ENCODE assay signal across 9 cellular contexts in the genomic region with DNA sequence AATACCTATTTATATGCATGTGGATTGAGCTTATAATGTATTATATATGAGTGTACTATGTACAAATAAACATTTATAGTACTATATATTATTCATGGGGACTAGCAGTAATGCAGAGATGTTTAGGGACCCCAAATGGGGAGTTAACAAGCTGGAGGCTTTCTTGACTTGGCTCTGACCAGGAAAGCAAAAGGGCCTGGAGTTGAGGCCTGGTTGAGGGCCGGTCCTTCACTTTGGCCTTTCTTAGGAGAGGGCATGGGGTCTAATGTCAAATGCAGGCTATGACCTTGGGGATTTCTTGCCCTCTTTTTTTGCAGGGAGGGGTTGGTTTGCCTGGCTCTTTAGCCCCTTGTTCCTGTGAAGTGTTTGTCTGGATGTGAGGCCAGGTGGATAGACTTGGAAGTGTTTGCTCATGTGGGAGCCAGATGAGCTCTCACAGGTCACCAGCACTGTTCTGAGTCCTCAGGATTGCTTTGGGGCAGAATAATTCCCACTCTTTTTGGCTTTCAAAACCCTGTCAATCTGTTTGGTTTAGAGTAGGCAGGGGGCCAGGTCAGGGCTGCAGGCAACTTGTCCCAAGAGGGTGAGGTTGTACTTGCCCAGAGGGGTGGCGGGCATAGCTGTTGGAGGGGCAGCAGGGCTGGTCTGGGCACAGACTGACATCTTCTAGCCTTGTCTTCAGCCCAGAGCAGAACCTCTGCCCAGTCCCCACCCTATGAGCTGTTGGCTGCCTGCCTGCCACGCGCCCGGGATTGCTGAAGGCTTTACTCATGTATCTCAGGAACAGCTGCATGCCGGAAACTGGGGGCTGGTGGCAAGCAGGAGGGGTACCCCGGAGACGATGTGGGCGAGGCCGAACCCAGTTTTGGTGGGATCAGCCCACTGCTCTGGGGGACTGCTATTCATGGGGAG. TPM values are rescaled to one million over a fixed set of nuclear protein-coding genes. Genes with fewer than 3 reads are reported as not detected.
DNase-seq lines count a peak whose midpoint lies in the region; ATAC-seq, FAIRE-seq and TF ChIP-seq lines count a peak whose summit lies in the region.
"Had no signal": no experiment of that assay in that cellular context is flagged by ENCODE, and none has a peak within 500 bp of the region (broad histone marks: within the 10 kb centered on the region; RNA-seq: fewer than 3 reads in every experiment).

No MANE protein-coding gene starts in this region.

- DNase-seq in HPDE6-E6E7 (ENCODE audit: extremely low spot score) (peak; percentile 76), astrocyte (ENCODE audit: low read depth) (peak; percentile 68), hepatic stellate cell (ENCODE audit: low spot score) (peak; percentile 87)

- no peak overlapping the region for H3K9ac ChIP-seq in astrocyte (ENCODE audit: low read length)
- H3K9ac ChIP-seq in stomach smooth muscle (ENCODE audit: low read length in 2 of 2): peak overlapping the region; percentile 14 to 21

- peaks cover 2% of the 10 kb centered on the region for H3K36me3 Mint-ChIP-seq in astrocyte (ENCODE audit: low read depth, unreplicated experiment)

- H2AFZ ChIP-seq in astrocyte (ENCODE audit: low read depth, low read length): no peak overlapping the region

- H3K4me2 ChIP-seq in astrocyte (ENCODE audit: low read length): peak overlapping the region; percentile 79

- H3K27ac Mint-ChIP-seq in astrocyte (ENCODE audit: unreplicated experiment): no peak overlapping the region

- no peaks in the 10 kb centered on the region for H3K27me3 ChIP-seq in astrocyte (ENCODE audit: insufficient read depth, low read length)
- no peaks in the 10 kb centered on the region for H3K27me3 ChIP-seq in stomach smooth muscle (ENCODE audit: control insufficient read depth in 1 of 2, insufficient read depth in 2 of 2, low read length in 2 of 2)

- no peak overlapping the region for H3K27ac ChIP-seq in astrocyte (ENCODE audit: low read depth, low read length)
- no peak overlapping the region for H3K27ac ChIP-seq in stomach smooth muscle (ENCODE audit: low read length)

- H3K9me3 ChIP-seq in astrocyte (ENCODE audit: insufficient read depth, low read depth, low read length) (no peaks in the 10 kb centered on the region), stomach smooth muscle (ENCODE audit: control insufficient read depth in 2 of 2, low read length in 2 of 2) (no peaks in the 10 kb centered on the region)

- H3K36me3 ChIP-seq in astrocyte (ENCODE audit: insufficient read depth, low read length) (no peaks in the 10 kb centered on the region), stomach smooth muscle (ENCODE audit: control insufficient read depth in 2 of 2, insufficient read depth in 2 of 2, low read length in 2 of 2) (peaks cover 0 to 7% of the 10 kb centered on the region in 2 donors)

- H3K4me1 Mint-ChIP-seq in astrocyte (ENCODE audit: low read depth, unreplicated experiment): peaks cover 24% of the 10 kb centered on the region

- H3K27me3 Mint-ChIP-seq in astrocyte (ENCODE audit: low read depth, unreplicated experiment): no peaks in the 10 kb centered on the region

- no peak overlapping the region for H3K4me3 Mint-ChIP-seq in astrocyte (ENCODE audit: unreplicated experiment)

- no peak for TF ChIP-seq CTCF in astrocyte (IDR thresholded peaks at IDR 0.05; ENCODE audit: insufficient read depth, low read depth, low read length)

- peaks cover 41% of the 10 kb centered on the region for H3K79me2 ChIP-seq in astrocyte (ENCODE audit: insufficient read depth, low read length)

- no peak for ATAC-seq in HG03108 (IDR thresholded peaks at IDR 0.05; ENCODE audit: unreplicated experiment)
- no peak for ATAC-seq in GM19467 (IDR thresholded peaks at IDR 0.05; ENCODE audit: unreplicated experiment)
- no peak for ATAC-seq in HG02759 (IDR thresholded peaks at IDR 0.05; ENCODE audit: unreplicated experiment)
- ATAC-seq in HG02852 (IDR thresholded peaks at IDR 0.05; ENCODE audit: unreplicated experiment): no peak

- H3K9me3 Mint-ChIP-seq in astrocyte (ENCODE audit: unreplicated experiment): no peaks in the 10 kb centered on the region

- FAIRE-seq in astrocyte (lab: Jason Lieb, UNC): no peak
- FAIRE-seq: endometrium had no signal

- H3K4me3 ChIP-seq in astrocyte (ENCODE audit: insufficient read depth, low read depth, low read length) (no peak overlapping the region), stomach smooth muscle (ENCODE audit: low read length in 2 of 2) (peak overlapping the region in 1 of 2 donors; percentile 44)

- H3K4me1 ChIP-seq in astrocyte (ENCODE audit: insufficient read depth, low read length) (peaks cover 41% of the 10 kb centered on the region), stomach smooth muscle (ENCODE audit: control insufficient read depth, insufficient read depth, low read length) (peaks cover 42% of the 10 kb centered on the region)

- H4K20me1 ChIP-seq in astrocyte (ENCODE audit: insufficient read depth, low read length): peaks cover 59% of the 10 kb centered on the region

RNA-seq across cellular contexts. Expression of gene TJAP1, which starts 14.6 kb away (rescaled TPM):
- 26.6 and 28.3 TPM in 2 replicates for total RNA-seq in astrocyte

RNA-seq across cellular contexts. Expression of gene LRRC73, which starts 18.1 kb away (rescaled TPM):
- total RNA-seq in astrocyte: 0.30 and 0.31 TPM in 2 replicates

RNA-seq across cellular contexts. Expression of gene YIPF3, which starts 24.7 kb away (rescaled TPM):
- total RNA-seq in astrocyte: 132 and 141 TPM in 2 replicates

RNA-seq across cellular contexts. Expression of gene POLR1C, which starts 24.9 kb away (rescaled TPM):
- total RNA-seq in astrocyte: 41.8 and 46.2 TPM in 2 replicates

RNA-seq across cellular contexts. Expression of gene DLK2, which starts 36.7 kb away (rescaled TPM):
- 0.41 and 0.68 TPM in 2 replicates for total RNA-seq in astrocyte
